ENCODE assay signal across 15 cellular contexts in genomic region chr12:11944321-11944720, GRCh38.
DNase-seq lines count a peak whose midpoint lies in the region; ATAC-seq and TF ChIP-seq lines count a peak whose summit lies in the region.
"Had no signal": no experiment of that assay in that cellular context is flagged by ENCODE, and none has a peak within 500 bp of the region (broad histone marks: within the 10 kb centered on the region; RNA-seq: fewer than 3 reads in every experiment).

No MANE protein-coding gene starts in this region.

- DNase-seq in NCI-H146 (lab: John Stamatoyannopoulos, UW) (peak; percentile 52), NCI-H146 treated with DMSO at 0.1 percent for 48 hours (lab: John Stamatoyannopoulos, UW; ENCODE audit: unreplicated experiment) (no peak), GM20000 (ENCODE audit: low spot score) (peak; percentile 21), NCI-H69 (lab: John Stamatoyannopoulos, UW) (peak; percentile 51), astrocyte of the hippocampus (ENCODE audit: low read depth, low spot score) (peak; percentile 61), H4 (ENCODE audit: low spot score) (no peak)
- no peak for DNase-seq in activated effector memory CD4-positive, alpha-beta T cell treated with anti-CD3 and anti-CD28 coated beads, Interleukin-2, amount 50 U/mL, for 16 hours
- DNase-seq: C1 segment of cervical spinal cord, H9, NCI-H1930, NCI-H2171, NCI-H524 treated with DMSO at 0.1 percent for 48 hours had no signal

- no peak for ATAC-seq in GM21526 (IDR thresholded peaks at IDR 0.05; ENCODE audit: low FRiP score, unreplicated experiment)
- ATAC-seq: Panc1, Right ventricle myocardium inferior had no signal

- TF ChIP-seq CTCF in GM20000 (IDR thresholded peaks at IDR 0.05; ENCODE audit: extremely low read depth, missing control alignments): no peak

Comparison
In these comparisons a context has a peak if more than half of its experiments do, and no peak if none do; other contexts are left out.
1. DNase-seq: peak in NCI-H146 (single experiment), GM20000 (single experiment), NCI-H69 (single experiment) and astrocyte of the hippocampus (single experiment); none in NCI-H146 treated with DMSO at 0.1 percent for 48 hours (single experiment), activated effector memory CD4-positive, alpha-beta T cell treated with anti-CD3 and anti-CD28 coated beads, Interleukin-2, amount 50 U/mL, for 16 hours (single experiment) and H4 (single experiment).